Comparison of ENCODE assay signal across 1 cellular context in genomic region chr11:86732286-86732685, GRCh38. TPM values are rescaled to one million over a fixed set of nuclear protein-coding genes. Genes with fewer than 3 reads are reported as not detected.
"Had no signal": no experiment of that assay in that cellular context is flagged by ENCODE, and none has a peak within 500 bp of the region (broad histone marks: within the 10 kb centered on the region; RNA-seq: fewer than 3 reads in every experiment).

No MANE protein-coding gene starts in this region.

RNA-seq across cellular contexts. Expression of gene ME3, which starts 59.9 kb away (rescaled TPM):
- total RNA-seq: MCF 10A had no signal
